In genomic region chr17:58081641-58082340, GRCh38 we compare ENCODE assay signal across 12 cellular contexts. TPM values are rescaled to one million over a fixed set of nuclear protein-coding genes. Genes with fewer than 3 reads are reported as not detected.
DNase-seq lines count a peak whose midpoint lies in the region; ATAC-seq and TF ChIP-seq lines count a peak whose summit lies in the region.
"Had no signal": no experiment of that assay in that cellular context is flagged by ENCODE, and none has a peak within 500 bp of the region (broad histone marks: within the 10 kb centered on the region; RNA-seq: fewer than 3 reads in every experiment).

No MANE protein-coding gene starts in this region.

- ATAC-seq in GM21529 (IDR thresholded peaks at IDR 0.05; ENCODE audit: unreplicated experiment) (no peak), GM18511 (IDR thresholded peaks at IDR 0.05; ENCODE audit: unreplicated experiment) (no peak)
- ATAC-seq: activated naive CD4-positive, alpha-beta T cell treated with anti-CD3 and anti-CD28 coated beads, Interleukin-2, amount 50 U/mL, for 72 hours had no signal

- POLR2A ChIA-PET in CD8-positive, alpha-beta memory T cell (lab: Charles Lee) = interaction anchor here (3.0 kb wide), 1 partner anchor 75 kb away, joined by 24 read pairs; the partner anchor contains the start of gene SRSF1

- H3K9me3 Mint-ChIP-seq in CD8-positive, alpha-beta memory T cell = no peaks in the 10 kb centered on the region
- H3K9me3 Mint-ChIP-seq in osteocyte (ENCODE audit: unreplicated experiment) = no peaks in the 10 kb centered on the region
- H3K9me3 Mint-ChIP-seq: activated naive CD4-positive, alpha-beta T cell treated with anti-CD3 and anti-CD28 coated beads, Interleukin-2, amount 50 U/mL, for 72 hours had no signal

- 86% methylated on average over 16 of the region's 16 CpGs for whole genome bisulfite sequencing in hepatocyte (ENCODE audit: low lambda C conversion rate, missing lambda C conversion rate)

- peaks cover 22 to 23% (median 23%) of the 10 kb centered on the region in 3 donors for H3K4me1 Mint-ChIP-seq in CD8-positive, alpha-beta memory T cell
- peaks cover 17% of the 10 kb centered on the region for H3K4me1 Mint-ChIP-seq in osteocyte (ENCODE audit: unreplicated experiment)

- H3K9me2 ChIP-seq in hepatocyte (replicated peaks; ENCODE audit: insufficient read depth) = no peaks in the 10 kb centered on the region

- CTCF ChIA-PET in CD8-positive, alpha-beta memory T cell (lab: Charles Lee) = no interaction called here

- no peak overlapping the region for H3K4me2 ChIP-seq in hepatocyte

- TF ChIP-seq CTCF in hepatocyte (IDR thresholded peaks at IDR 0.05; ENCODE audit: poor library complexity) (no peak), osteocyte (IDR thresholded peaks at IDR 0.05) (no peak)

- peak overlapping the region; percentile 84 for H2AFZ ChIP-seq in hepatocyte

- no peak overlapping the region for H3K4me3 ChIP-seq in CD8-positive, alpha-beta memory T cell (ENCODE audit: low read length)
- H3K4me3 ChIP-seq in hepatocyte = no peak overlapping the region

- peaks cover 33% of the 10 kb centered on the region for H4K20me1 ChIP-seq in hepatocyte (ENCODE audit: insufficient read depth, poor library complexity, severe bottlenecking)

- H3K4me1 ChIP-seq in CD8-positive, alpha-beta memory T cell (ENCODE audit: insufficient read depth, low read length) = peaks cover 28% of the 10 kb centered on the region
- peaks cover 30% of the 10 kb centered on the region for H3K4me1 ChIP-seq in hepatocyte (ENCODE audit: insufficient read depth)

- H3K9me3 ChIP-seq in CD8-positive, alpha-beta memory T cell (ENCODE audit: low read length) = no peaks in the 10 kb centered on the region
- no peaks in the 10 kb centered on the region for H3K9me3 ChIP-seq in hepatocyte (ENCODE audit: low read depth)

- peak overlapping the region; percentile 19 for H3K27ac ChIP-seq in CD8-positive, alpha-beta memory T cell (ENCODE audit: low read depth, low read length)
- H3K27ac ChIP-seq in hepatocyte = peak overlapping the region; percentile 93

- H3K27me3 ChIP-seq in CD8-positive, alpha-beta memory T cell (ENCODE audit: insufficient read depth, low read length, poor library complexity, severe bottlenecking) = no peaks in the 10 kb centered on the region
- no peaks in the 10 kb centered on the region for H3K27me3 ChIP-seq in hepatocyte

- peaks cover 35% of the 10 kb centered on the region for H3K79me2 ChIP-seq in hepatocyte

- no peak for DNase-seq in CD8-positive, alpha-beta memory T cell
- DNase-seq in NCI-H2227 treated with DMSO at 0.1 percent for 48 hours (lab: John Stamatoyannopoulos, UW) (peak; percentile 9), hepatocyte (ENCODE audit: low spot score) (no peak), osteocyte (ENCODE audit: extremely low spot score, unreplicated experiment) (peak; percentile 65), NOMO-1 treated with DMSO at 0.1 percent for 48 hours (lab: John Stamatoyannopoulos, UW; ENCODE audit: unreplicated experiment) (no peak), NCI-H187 treated with DMSO at 0.1 percent for 48 hours (lab: John Stamatoyannopoulos, UW) (no peak)
- DNase-seq: activated CD4-positive, alpha-beta T cell treated with anti-CD3 and anti-CD28 coated beads, Interleukin-2, amount 50 U/mL, for 4 hours; COR-L47; NCI-H774 had no signal

- peak overlapping the region in 4 of 8 donors; percentile 37 to 70 (median 68) for H3K27ac Mint-ChIP-seq in CD8-positive, alpha-beta memory T cell
- H3K27ac Mint-ChIP-seq in osteocyte (ENCODE audit: unreplicated experiment) = peak overlapping the region; percentile 34

- H3K36me3 Mint-ChIP-seq in CD8-positive, alpha-beta memory T cell = peaks cover 0 to 23% (median 0%) of the 10 kb centered on the region in 3 donors
- peaks cover 3% of the 10 kb centered on the region for H3K36me3 Mint-ChIP-seq in osteocyte (ENCODE audit: unreplicated experiment)

- peak overlapping the region in 6 of 7 donors; percentile 5 to 77 (median 60) for H3K4me3 Mint-ChIP-seq in CD8-positive, alpha-beta memory T cell
- H3K4me3 Mint-ChIP-seq in osteocyte (ENCODE audit: unreplicated experiment) = peak overlapping the region; percentile 16

- peaks cover 9% of the 10 kb centered on the region for H3K36me3 ChIP-seq in CD8-positive, alpha-beta memory T cell (ENCODE audit: insufficient read depth, low read length)
- no peaks in the 10 kb centered on the region for H3K36me3 ChIP-seq in hepatocyte (replicated peaks; ENCODE audit: insufficient read depth, low read depth)

- H3K27me3 Mint-ChIP-seq in CD8-positive, alpha-beta memory T cell = peaks cover 0 to 11% of the 10 kb centered on the region in 2 donors
- H3K27me3 Mint-ChIP-seq in osteocyte (ENCODE audit: unreplicated experiment) = peaks cover 34% of the 10 kb centered on the region

RNA-seq across cellular contexts. Expression of gene DYNLL2, which starts 1.4 kb away (rescaled TPM):
- 10 to 100 TPM; 40.3 to 41.0 TPM for total RNA-seq in CD8-positive, alpha-beta memory T cell
- 1.4 TPM for polyA plus RNA-seq in CD8-positive, alpha-beta memory T cell
- 19.0 and 23.2 TPM in 2 replicates for total RNA-seq in hepatocyte
- polyA plus RNA-seq in hepatocyte = 2.2 and 2.7 TPM in 2 replicates
- total RNA-seq in osteocyte = 18.8 and 20.5 TPM in 2 replicates

Comparison
In these comparisons a context has a peak if more than half of its experiments do, and no peak if none do; other contexts are left out.
1. DNase-seq: peak in NCI-H2227 treated with DMSO at 0.1 percent for 48 hours (single experiment) and osteocyte (single experiment); none in CD8-positive, alpha-beta memory T cell (0 of 5), hepatocyte (single experiment), NOMO-1 treated with DMSO at 0.1 percent for 48 hours (single experiment) and NCI-H187 treated with DMSO at 0.1 percent for 48 hours (single experiment).